Comparison of ENCODE assay signal across 22 cellular contexts in genomic region chr1:230179249-230179648, GRCh38.
A peak's percentile ranks its signal among the peaks of the same experiment; 100 is the strongest.
DNase-seq lines count a peak whose midpoint lies in the region; ATAC-seq, FAIRE-seq and TF ChIP-seq lines count a peak whose summit lies in the region.
"Had no signal": no experiment of that assay in that cellular context is flagged by ENCODE, and none has a peak within 500 bp of the region (broad histone marks: within the 10 kb centered on the region; RNA-seq: fewer than 3 reads in every experiment).

No MANE protein-coding gene starts in this region.

- WGBS in A549 (ENCODE audit: missing lambda C conversion rate) = 79% methylated on average over 2 of the region's 2 CpGs
- WGBS in esophagus squamous epithelium, 2 donors = 83 to 92% methylated on average over 2 of the region's 2 CpGs

- no peak for TF ChIP-seq RAD21 in A549 (conservative IDR thresholded peaks at IDR 0.05 in 1 of 2, IDR thresholded peaks at IDR 0.05 in 1 of 2)

- POLR2A ChIA-PET in A549 (lab: Yijun Ruan, JAX) = no interaction called here
- POLR2A ChIA-PET in HEK293 (lab: Yijun Ruan, JAX) = no interaction called here

- no peak overlapping the region for H3K4me3 Mint-ChIP-seq in activated CD8-positive, alpha-beta memory T cell treated with anti-CD3 and anti-CD28 coated beads, Interleukin-2, amount 10 ng/mL, durations not matched to agents 7 days and 5 days
- H3K4me3 Mint-ChIP-seq: CD14-positive monocyte; CD4-positive, alpha-beta memory T cell; CD4-positive, CD25-positive, alpha-beta regulatory T cell; CD8-positive, alpha-beta memory T cell had no signal

- FAIRE-seq in A549 (lab: Jason Lieb, UNC) = peak; percentile 43
- FAIRE-seq: G401.6, GM12891, GM19239 had no signal

- H3K4me1 ChIP-seq in A549 (no peaks in the 10 kb centered on the region), HEK293 (ENCODE audit: control insufficient read depth, insufficient read depth, low read length) (no peaks in the 10 kb centered on the region), gastrocnemius medialis (peaks cover 35 to 41% of the 10 kb centered on the region in 2 donors), esophagus squamous epithelium (peaks cover 0 to 15% (median 0%) of the 10 kb centered on the region in 3 donors)

- H3K4me3 ChIP-seq in A549 (no peak overlapping the region), HEK293 (ENCODE audit: low read depth, low read length) (no peak overlapping the region), gastrocnemius medialis (no peak overlapping the region), esophagus squamous epithelium (no peak overlapping the region)
- H3K4me3 ChIP-seq: BLaER1 had no signal

- H3K27me3 ChIP-seq in gastrocnemius medialis = no peaks in the 10 kb centered on the region
- no peaks in the 10 kb centered on the region for H3K27me3 ChIP-seq in esophagus squamous epithelium
- H3K27me3 ChIP-seq: BE2C, BLaER1 had no signal

- no peaks in the 10 kb centered on the region for H3K9me3 Mint-ChIP-seq in activated CD8-positive, alpha-beta memory T cell treated with anti-CD3 and anti-CD28 coated beads, Interleukin-2, amount 10 ng/mL, durations not matched to agents 7 days and 5 days (ENCODE audit: low read depth)
- H3K9me3 Mint-ChIP-seq: CD8-positive, alpha-beta memory T cell had no signal

- H3K9me3 ChIP-seq in A549 (no peaks in the 10 kb centered on the region), HEK293 (ENCODE audit: control insufficient read depth, insufficient read depth, low read depth, low read length) (no peaks in the 10 kb centered on the region), gastrocnemius medialis (no peaks in the 10 kb centered on the region), esophagus squamous epithelium (no peaks in the 10 kb centered on the region)
- H3K9me3 ChIP-seq: BE2C, BLaER1 had no signal

- ATAC-seq in activated CD8-positive, alpha-beta memory T cell treated with anti-CD3 and anti-CD28 coated beads, Interleukin-2, amount 10 ng/mL, durations not matched to agents 7 days and 5 days = no peak
- no peak for ATAC-seq in A549
- no peak for ATAC-seq in gastrocnemius medialis
- ATAC-seq in HG03097 (IDR thresholded peaks at IDR 0.05; ENCODE audit: low FRiP score, unreplicated experiment) = no peak

- peaks cover 3% of the 10 kb centered on the region in 2 experiments; a peak in 2 of 3 replicates for H3K36me3 ChIP-seq in HEK293 (ENCODE audit: control insufficient read depth in 2 of 2, insufficient read depth in 1 of 2, low read length in 2 of 2)
- H3K36me3 ChIP-seq in gastrocnemius medialis = peaks cover 0 to 3% of the 10 kb centered on the region in 2 donors
- H3K36me3 ChIP-seq in esophagus squamous epithelium = peaks cover 0 to 21% (median 0%) of the 10 kb centered on the region in 3 donors

- H3K36me3 Mint-ChIP-seq in activated CD8-positive, alpha-beta memory T cell treated with anti-CD3 and anti-CD28 coated beads, Interleukin-2, amount 10 ng/mL, durations not matched to agents 7 days and 5 days = peaks cover 30% of the 10 kb centered on the region

- no peak overlapping the region for H3K27ac Mint-ChIP-seq in activated CD8-positive, alpha-beta memory T cell treated with anti-CD3 and anti-CD28 coated beads, Interleukin-2, amount 10 ng/mL, durations not matched to agents 7 days and 5 days
- H3K27ac Mint-ChIP-seq: CD4-positive, CD25-positive, alpha-beta regulatory T cell; CD8-positive, alpha-beta memory T cell had no signal

- H3K27ac ChIP-seq in A549 (no peak overlapping the region), HEK293 (ENCODE audit: extremely low read depth, low read depth, low read length) (no peak overlapping the region), gastrocnemius medialis (peak overlapping the region in 3 of 4 donors; percentile 9 to 55 (median 41)), esophagus squamous epithelium (no peak overlapping the region)
- H3K27ac ChIP-seq: 22Rv1, BLaER1 had no signal

- TF ChIP-seq POLR2A in A549 (IDR thresholded peaks at IDR 0.05; ENCODE audit: low read length) (no peak), gastrocnemius medialis (IDR thresholded peaks at IDR 0.05) (no peak), esophagus squamous epithelium (IDR thresholded peaks at IDR 0.05) (no peak)

- no peak for TF ChIP-seq CTCF in A549 (IDR thresholded peaks at IDR 0.05)
- TF ChIP-seq CTCF in HEK293 (tag by site-specific recombination; IDR thresholded peaks at IDR 0.05) = no peak
- no peak for TF ChIP-seq CTCF in gastrocnemius medialis (IDR thresholded peaks at IDR 0.05 in 4 of 5, conservative IDR thresholded peaks at IDR 0.05 in 1 of 5)
- TF ChIP-seq CTCF in esophagus squamous epithelium (IDR thresholded peaks at IDR 0.05) = no peak

- H3K4me2 ChIP-seq in A549 = no peak overlapping the region
- H3K4me2 ChIP-seq: BLaER1 had no signal

- TF ChIP-seq EP300 in A549 (IDR thresholded peaks at IDR 0.05) = no peak

- CTCF ChIA-PET in activated CD8-positive, alpha-beta memory T cell treated with anti-CD3 and anti-CD28 coated beads, Interleukin-2, amount 10 ng/mL, durations not matched to agents 7 days and 5 days (lab: Charles Lee) = interaction anchor here (0.6 kb wide), 2 partner anchors 20 to 133 kb away, joined by 3 to 5 read pairs; no protein-coding TSS in a partner anchor
- CTCF ChIA-PET in A549 (lab: Yijun Ruan, JAX) = no interaction called here
- CTCF ChIA-PET in HEK293 (lab: Yijun Ruan, JAX) = no interaction called here

- peak; percentile 13 for DNase-seq in activated CD8-positive, alpha-beta memory T cell treated with anti-CD3 and anti-CD28 coated beads for 24 hours
- DNase-seq in activated CD8-positive, alpha-beta memory T cell treated with anti-CD3 and anti-CD28 coated beads, Interleukin-2, amount 10 ng/mL, durations not matched to agents 7 days and 5 days = no peak
- DNase-seq in A549 (ENCODE audit: low read depth in 1 of 2, low spot score in 1 of 2) = no peak
- DNase-seq in gastrocnemius medialis = no peak
- no peak for DNase-seq in esophagus squamous epithelium (lab: John Stamatoyannopoulos, UW)
- DNase-seq: ACHN; BE2C; C1 segment of cervical spinal cord; CD4-positive, alpha-beta memory T cell; CD4-positive, CD25-positive, alpha-beta regulatory T cell; CD8-positive, alpha-beta memory T cell; COR-L47; DMS79 treated with DMSO at 0.1 percent for 48 hours; GF-D8 had no signal

- in situ Hi-C loops in gastrocnemius medialis (cut with MboI; ENCODE audit: low sequenced_read_pairs in 4 of 4) = no loop called here

- peaks cover 12% of the 10 kb centered on the region for H3K4me1 Mint-ChIP-seq in activated CD8-positive, alpha-beta memory T cell treated with anti-CD3 and anti-CD28 coated beads, Interleukin-2, amount 10 ng/mL, durations not matched to agents 7 days and 5 days

- intact Hi-C loops in gastrocnemius medialis (cut with DNase I; ENCODE audit: low total_unique reads) = no loop called here
- intact Hi-C loops in esophagus squamous epithelium (cut with DNase I) = no loop called here

- H3K27me3 Mint-ChIP-seq in activated CD8-positive, alpha-beta memory T cell treated with anti-CD3 and anti-CD28 coated beads, Interleukin-2, amount 10 ng/mL, durations not matched to agents 7 days and 5 days = no peaks in the 10 kb centered on the region
- H3K27me3 Mint-ChIP-seq: CD4-positive, alpha-beta memory T cell; CD4-positive, CD25-positive, alpha-beta regulatory T cell; CD8-positive, alpha-beta memory T cell had no signal

TF ChIP-seq in A549, 52 proteins besides CTCF, POLR2A, EP300 and RAD21 (continues in another document):
- TF ChIP-seq CHD4 (IDR thresholded peaks at IDR 0.05; ENCODE audit: borderline replicate concordance) = no peak
- TF ChIP-seq HOXA7 (CRISPR knock-in tag; IDR thresholded peaks at IDR 0.05) = no peak
- TF ChIP-seq KDM1A (IDR thresholded peaks at IDR 0.05; ENCODE audit: low read depth) = no peak

TF ChIP-seq in HEK293, 187 proteins besides CTCF, POLR2A, EP300 and RAD21:
- TF ChIP-seq ZNF600 (tag by site-specific recombination; IDR thresholded peaks at IDR 0.05) = 0 out of 2 replicates have a peak, but pooled peaks have one; percentile 45
- TF ChIP-seq ZNF341 (tag by site-specific recombination; IDR thresholded peaks at IDR 0.05; ENCODE audit: low read depth) = peak; percentile 52
- no peak for TF ChIP-seq KLF16 (tag by site-specific recombination; IDR thresholded peaks at IDR 0.05)
- no peak for TF ChIP-seq ZNF639 (tag by site-specific recombination; IDR thresholded peaks at IDR 0.05)

Comparison
In these comparisons a context has a peak if more than half of its experiments do, and no peak if none do; other contexts are left out.
1. H3K27ac ChIP-seq: peak in gastrocnemius medialis (3 of 4); none in A549 (0 of 2), HEK293 (single experiment) and esophagus squamous epithelium (0 of 4).